5 cellular contexts compared by ENCODE assay signal in genomic region chrX:47332729-47333128, GRCh38. TPM values are rescaled to one million over a fixed set of nuclear protein-coding genes. Genes with fewer than 3 reads are reported as not detected.
"Had no signal": no experiment of that assay in that cellular context is flagged by ENCODE, and none has a peak within 500 bp of the region (broad histone marks: within the 10 kb centered on the region; RNA-seq: fewer than 3 reads in every experiment).

No MANE protein-coding gene starts in this region.

RNA-seq across cellular contexts. Expression of gene ZNF157, which starts 37.6 kb away (rescaled TPM):
- total RNA-seq: colonic mucosa, dermis microvascular lymphatic vessel endothelial cell, endothelial cell of umbilical vein, epithelial cell of proximal tubule, glomerular endothelial cell had no signal
- polyA plus RNA-seq: endothelial cell of umbilical vein had no signal
